Comparison of ENCODE assay signal across 19 cellular contexts in the genomic region with DNA sequence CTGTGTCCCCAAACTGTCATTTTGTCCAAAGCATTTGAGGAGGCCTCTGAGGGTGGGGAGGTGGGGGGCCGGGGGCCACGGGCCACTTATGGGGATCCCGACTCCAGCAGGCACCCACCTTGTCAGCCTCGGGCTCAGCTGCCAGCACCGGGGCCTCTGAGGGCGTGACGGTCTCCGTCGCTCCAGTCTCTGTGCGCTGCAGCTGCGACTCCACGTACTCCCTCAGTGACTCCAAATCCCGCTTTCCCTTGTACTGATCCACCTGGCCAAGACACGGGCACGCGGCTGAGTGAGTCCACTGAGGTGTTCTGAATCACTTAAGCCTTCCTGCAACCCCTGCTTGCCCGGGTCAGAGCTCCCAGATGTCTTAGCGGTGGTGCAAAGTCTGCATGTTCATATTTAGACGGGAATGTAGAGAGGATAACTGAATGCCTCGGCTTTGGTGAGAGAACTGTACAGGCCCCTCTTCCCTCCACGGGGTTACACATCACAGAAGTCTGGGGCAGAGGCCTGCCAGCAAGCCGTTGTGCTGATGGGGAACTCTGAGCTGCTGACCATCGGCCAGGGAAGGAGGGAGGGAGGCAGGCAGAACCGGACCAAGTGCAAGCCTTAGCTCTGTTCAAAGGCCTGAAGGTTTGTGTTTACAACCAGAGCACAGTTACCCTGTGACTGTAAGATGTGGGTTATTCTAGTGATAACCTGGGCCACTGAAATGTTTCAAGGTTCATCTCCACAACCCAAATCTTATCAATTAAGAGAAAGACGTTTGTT.
"Had no signal": no experiment of that assay in that cellular context is flagged by ENCODE, and none has a peak within 500 bp of the region (broad histone marks: within the 10 kb centered on the region; RNA-seq: fewer than 3 reads in every experiment).

No MANE protein-coding gene starts in this region.

- H3K27ac ChIP-seq: SJSA1, SK-N-MC had no signal

- H3K27me3 ChIP-seq: SJSA1 had no signal

- H3K4me1 ChIP-seq: SJSA1 had no signal

- H3K4me3 ChIP-seq: SJSA1, SK-N-MC had no signal

- DNase-seq: IMR-90, NCI-H1092, NCI-H1105 treated with DMSO at 0.1 percent for 48 hours, NCI-H1417 treated with DMSO at 0.1 percent for 48 hours, NCI-H146, NCI-H1694 treated with DMSO at 0.1 percent for 48 hours, NCI-H1930, NCI-H2081, NCI-H2107, NCI-H226, NCI-H446, NCI-H510A, NCI-H524 treated with DMSO at 0.1 percent for 48 hours, NCI-H69, Right ventricle myocardium superior, RPMI8226, SIG-M5 had no signal

- H3K9me3 ChIP-seq: SJSA1 had no signal
